ENCODE assay signal across 9 cellular contexts in the genomic region with DNA sequence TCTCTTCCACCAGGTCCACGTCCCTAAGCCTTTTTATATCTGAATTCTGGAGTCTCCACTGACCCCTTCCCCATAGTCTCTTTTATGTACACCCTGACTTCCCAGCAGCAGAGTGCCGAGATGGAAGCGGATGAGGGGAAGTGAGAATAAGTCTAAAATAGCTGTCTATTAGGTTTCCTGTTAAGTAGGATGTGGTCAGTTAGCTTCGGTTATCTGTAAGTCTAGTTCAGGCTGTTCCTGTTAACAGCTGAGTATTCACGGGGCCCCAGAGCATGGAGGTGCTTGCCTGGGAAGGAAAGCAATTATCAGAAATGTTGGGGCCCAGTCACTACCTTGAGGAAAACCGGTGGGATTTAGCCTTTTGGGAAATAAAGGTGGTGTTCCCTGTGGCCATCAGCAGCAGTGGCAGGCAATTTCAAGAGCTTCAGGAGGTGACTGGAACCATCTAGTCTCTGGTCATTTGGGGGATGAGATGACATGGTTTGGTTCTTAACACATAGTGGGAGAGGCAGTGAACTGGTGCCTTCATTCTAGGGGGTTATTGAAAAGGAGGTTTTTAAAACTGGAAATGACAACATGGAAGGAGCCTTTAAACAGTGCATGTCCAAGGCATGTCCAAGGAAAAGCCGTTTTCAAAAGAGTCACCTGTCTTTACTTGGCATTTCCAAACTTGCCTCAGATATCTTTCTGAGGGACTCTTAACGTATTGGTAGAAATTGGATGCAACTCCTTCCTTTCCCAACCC. TPM values are rescaled to one million over a fixed set of nuclear protein-coding genes. Genes with fewer than 3 reads are reported as not detected.
DNase-seq lines count a peak whose midpoint lies in the region; ATAC-seq and TF ChIP-seq lines count a peak whose summit lies in the region.
"Had no signal": no experiment of that assay in that cellular context is flagged by ENCODE, and none has a peak within 500 bp of the region (broad histone marks: within the 10 kb centered on the region; RNA-seq: fewer than 3 reads in every experiment).

No MANE protein-coding gene starts in this region.

- H3K4me3 ChIP-seq in SJCRH30, result no peak overlapping the region
- H3K4me3 ChIP-seq in ascending aorta, result no peak overlapping the region
- H3K4me3 ChIP-seq: thoracic aorta had no signal

- H3K4me1 ChIP-seq in SJCRH30 (peaks cover 41% of the 10 kb centered on the region), ascending aorta (no peaks in the 10 kb centered on the region)

- H3K27me3 ChIP-seq in SJCRH30, result no peaks in the 10 kb centered on the region
- no peaks in the 10 kb centered on the region for H3K27me3 ChIP-seq in ascending aorta

- H3K9me3 Mint-ChIP-seq in activated CD8-positive, alpha-beta memory T cell treated with anti-CD3 and anti-CD28 coated beads, Interleukin-2, amount 10 ng/mL, durations not matched to agents 7 days and 5 days (ENCODE audit: low read depth), result no peaks in the 10 kb centered on the region

- H3K9me3 ChIP-seq in SJCRH30 (replicated peaks) (no peaks in the 10 kb centered on the region), ascending aorta (no peaks in the 10 kb centered on the region)
- H3K9me3 ChIP-seq: thoracic aorta had no signal

- no peaks in the 10 kb centered on the region for H3K27me3 Mint-ChIP-seq in activated CD8-positive, alpha-beta memory T cell treated with anti-CD3 and anti-CD28 coated beads, Interleukin-2, amount 10 ng/mL, durations not matched to agents 7 days and 5 days

- H3K4me3 Mint-ChIP-seq in activated CD8-positive, alpha-beta memory T cell treated with anti-CD3 and anti-CD28 coated beads, Interleukin-2, amount 10 ng/mL, durations not matched to agents 7 days and 5 days, result peak overlapping the region; percentile 81

- H3K4me1 Mint-ChIP-seq in activated CD8-positive, alpha-beta memory T cell treated with anti-CD3 and anti-CD28 coated beads, Interleukin-2, amount 10 ng/mL, durations not matched to agents 7 days and 5 days, result peaks cover 85% of the 10 kb centered on the region

- ATAC-seq in activated CD8-positive, alpha-beta memory T cell treated with anti-CD3 and anti-CD28 coated beads, Interleukin-2, amount 10 ng/mL, durations not matched to agents 7 days and 5 days, result peak; percentile 84
- ATAC-seq in HG03039 (IDR thresholded peaks at IDR 0.05; ENCODE audit: unreplicated experiment), result peak; percentile 71

- peak; percentile 70 for DNase-seq in activated CD8-positive, alpha-beta memory T cell treated with anti-CD3 and anti-CD28 coated beads, Interleukin-2, amount 10 ng/mL, durations not matched to agents 7 days and 5 days
- DNase-seq in activated CD8-positive, alpha-beta memory T cell treated with anti-CD3 and anti-CD28 coated beads, Interleukin-2, amount 50 U/mL, for 48 hours, result no peak
- DNase-seq in SJCRH30 (peak; percentile 81 to 92), globus pallidus (ENCODE audit: low spot score) (peak; percentile 60), NCI-H510A treated with DMSO at 0.1 percent for 48 hours (lab: John Stamatoyannopoulos, UW) (no peak), ascending aorta (ENCODE audit: low spot score in 2 of 2) (no peak), hepatic stellate cell (ENCODE audit: low spot score) (no peak)

- intact Hi-C loops in ascending aorta (cut with DNase I), result no loop called here

- H3K36me3 ChIP-seq in SJCRH30 (0 out of 2 replicates have a peak, but pooled peaks cover 2% of the 10 kb centered on the region), ascending aorta (no peaks in the 10 kb centered on the region)
- H3K36me3 ChIP-seq: thoracic aorta had no signal

- peak overlapping the region; percentile 97 for H3K27ac Mint-ChIP-seq in activated CD8-positive, alpha-beta memory T cell treated with anti-CD3 and anti-CD28 coated beads, Interleukin-2, amount 10 ng/mL, durations not matched to agents 7 days and 5 days

- no peak for TF ChIP-seq CTCF in ascending aorta (IDR thresholded peaks at IDR 0.05)

- CTCF ChIA-PET in activated CD8-positive, alpha-beta memory T cell treated with anti-CD3 and anti-CD28 coated beads, Interleukin-2, amount 10 ng/mL, durations not matched to agents 7 days and 5 days (lab: Charles Lee), result interaction anchor here (0.9 to 3.7 kb wide), 15 partner anchors 9 to 209 kb away, joined by 3 to 22 read pairs (median 5); partner anchors contain the start of gene CHST11

- peaks cover 47% of the 10 kb centered on the region for H3K36me3 Mint-ChIP-seq in activated CD8-positive, alpha-beta memory T cell treated with anti-CD3 and anti-CD28 coated beads, Interleukin-2, amount 10 ng/mL, durations not matched to agents 7 days and 5 days

- H3K27ac ChIP-seq in SJCRH30, result peak overlapping the region; percentile 97
- H3K27ac ChIP-seq in ascending aorta, result no peak overlapping the region
- H3K27ac ChIP-seq: thoracic aorta had no signal

RNA-seq across cellular contexts. Expression of gene CHST11, which starts 21.8 kb away (rescaled TPM):
- 100 to 1,000 TPM; 123 to 141 TPM for total RNA-seq in activated CD8-positive, alpha-beta memory T cell treated with anti-CD3 and anti-CD28 coated beads, Interleukin-2, amount 10 ng/mL, durations not matched to agents 7 days and 5 days
- total RNA-seq in SJCRH30 (2014; rRNA removed; shearing (Covaris generic)), result 31.8 and 37.0 TPM in 2 replicates
- 63.2 TPM for total RNA-seq in ascending aorta

Comparison
In these comparisons a context has a peak if more than half of its experiments do, and no peak if none do; other contexts are left out.
1. DNase-seq: peak in activated CD8-positive, alpha-beta memory T cell treated with anti-CD3 and anti-CD28 coated beads, Interleukin-2, amount 10 ng/mL, durations not matched to agents 7 days and 5 days (single experiment), SJCRH30 (2 of 2) and globus pallidus (single experiment); none in activated CD8-positive, alpha-beta memory T cell treated with anti-CD3 and anti-CD28 coated beads, Interleukin-2, amount 50 U/mL, for 48 hours (single experiment), NCI-H510A treated with DMSO at 0.1 percent for 48 hours (single experiment), ascending aorta (0 of 2) and hepatic stellate cell (single experiment).